In genomic region chr6:128697392-128697689, GRCh38 we compare ENCODE assay signal across 15 cellular contexts.
A peak's percentile ranks its signal among the peaks of the same experiment; 100 is the strongest.
DNase-seq lines count a peak whose midpoint lies in the region; ATAC-seq, FAIRE-seq and TF ChIP-seq lines count a peak whose summit lies in the region.
"Had no signal": no experiment of that assay in that cellular context is flagged by ENCODE, and none has a peak within 500 bp of the region (broad histone marks: within the 10 kb centered on the region; RNA-seq: fewer than 3 reads in every experiment).

No MANE protein-coding gene starts in this region.

- H4K20me1 ChIP-seq in PC-3 (ENCODE audit: low read length) (no peaks in the 10 kb centered on the region), keratinocyte (ENCODE audit: control insufficient read depth, extremely low read depth, insufficient read depth, low read length) (no peaks in the 10 kb centered on the region)
- H4K20me1 ChIP-seq: BLaER1 had no signal

- dilution Hi-C loops in keratinocyte (cut with MboI; ENCODE audit: extremely low pct_ligation_motif_present, low sequenced_read_pairs): no loop called here

- FAIRE-seq in keratinocyte (lab: Jason Lieb, UNC): peak; percentile 23

- no peak overlapping the region for H2AFZ ChIP-seq in PC-3 (ENCODE audit: low read length)
- H2AFZ ChIP-seq in keratinocyte (ENCODE audit: control insufficient read depth, low read length): no peak overlapping the region
- H2AFZ ChIP-seq: GM23338 had no signal

- POLR2A ChIA-PET in PC-3 (lab: Charles Lee; ENCODE audit: unreplicated experiment): no interaction called here

- no peak overlapping the region for H3K4me2 ChIP-seq in PC-3 (ENCODE audit: low read length)
- no peak overlapping the region for H3K4me2 ChIP-seq in keratinocyte (ENCODE audit: control insufficient read depth, extremely low read depth, insufficient read depth, low read depth, low read length)
- H3K4me2 ChIP-seq: BLaER1, GM23338 had no signal

- TF ChIP-seq CTCF in PC-3 (conservative IDR thresholded peaks at IDR 0.05; ENCODE audit: low read depth, low read length): no peak
- no peak for TF ChIP-seq CTCF in keratinocyte (optimal IDR thresholded peaks at IDR 0.05 in 1 of 3, IDR thresholded peaks at IDR 0.05 in 1 of 3, conservative IDR thresholded peaks at IDR 0.05 in 1 of 3; ENCODE audit: extremely low read depth in 1 of 3, insufficient read depth in 2 of 3, low read length in 3 of 3)
- TF ChIP-seq CTCF in lower lobe of right lung (IDR thresholded peaks at IDR 0.05): no peak

- DNase-seq in Right ventricle myocardium superior (no peak), left cardiac atrium (no peak), PC-3 (no peak), keratinocyte (ENCODE audit: low read depth, low spot score) (no peak), NCI-H510A treated with DMSO at 0.1 percent for 48 hours (lab: John Stamatoyannopoulos, UW) (no peak), lower lobe of right lung (no peak), ACHN (no peak)
- DNase-seq: 8988T; Calu3; CD4-positive, alpha-beta memory T cell; DMS79 treated with DMSO at 0.1 percent for 48 hours; GF-D8 had no signal

- no TSS peak for BruUV-seq in PC-3 (replicated peaks; lab: Mats Ljungman, UMichigan)

- H3K9ac ChIP-seq in PC-3 (ENCODE audit: low read length) (no peak overlapping the region), keratinocyte (ENCODE audit: control insufficient read depth, extremely low read depth, insufficient read depth, low read length) (no peak overlapping the region)
- H3K9ac ChIP-seq: BLaER1 had no signal

- H3K4me1 ChIP-seq in PC-3 (ENCODE audit: insufficient read depth, low read length) (peaks cover 15% of the 10 kb centered on the region), keratinocyte (ENCODE audit: control insufficient read depth, extremely low read depth, insufficient read depth, low read length) (peaks cover 13% of the 10 kb centered on the region), lower lobe of right lung (no peaks in the 10 kb centered on the region)
- H3K4me1 ChIP-seq: BLaER1 had no signal

- H3K79me2 ChIP-seq in PC-3 (ENCODE audit: low read length): no peaks in the 10 kb centered on the region
- H3K79me2 ChIP-seq in keratinocyte (ENCODE audit: control insufficient read depth, insufficient read depth, low read length): no peaks in the 10 kb centered on the region

- intact Hi-C loops in Right ventricle myocardium superior (cut with DNase I): no loop called here
- intact Hi-C loops in left cardiac atrium (cut with DNase I): no loop called here
- intact Hi-C loops in PC-3 (cut with micrococcal nuclease): no loop called here
- intact Hi-C loops in lower lobe of right lung (cut with DNase I): no loop called here

- no peaks in the 10 kb centered on the region for H3K27me3 ChIP-seq in PC-3 (ENCODE audit: low read length)
- H3K27me3 ChIP-seq in keratinocyte (ENCODE audit: control insufficient read depth, extremely low read depth, insufficient read depth, low read length): no peaks in the 10 kb centered on the region
- H3K27me3 ChIP-seq in lower lobe of right lung (ENCODE audit: low read depth): no peaks in the 10 kb centered on the region
- H3K27me3 ChIP-seq: BLaER1 had no signal

- no peaks in the 10 kb centered on the region for H3K9me2 ChIP-seq in PC-3 (replicated peaks; ENCODE audit: low read length)

- no peaks in the 10 kb centered on the region for H3F3A ChIP-seq in PC-3 (ENCODE audit: low read length, unreplicated experiment)

- no peaks in the 10 kb centered on the region for H3K9me1 ChIP-seq in keratinocyte (ENCODE audit: control insufficient read depth, extremely low read depth, insufficient read depth, low read length)

- H3K9me3 ChIP-seq in PC-3 (ENCODE audit: low read length) (no peaks in the 10 kb centered on the region), keratinocyte (ENCODE audit: control insufficient read depth, low read depth, low read length) (no peaks in the 10 kb centered on the region), lower lobe of right lung (no peaks in the 10 kb centered on the region)
- H3K9me3 ChIP-seq: BLaER1 had no signal

- CTCF ChIA-PET in PC-3 (lab: Charles Lee): interaction anchor here (0.6 kb wide), 1 partner anchor 287 kb away, joined by 3 read pairs; no protein-coding TSS in a partner anchor

- H3K4me3 ChIP-seq in PC-3 (ENCODE audit: low read length) (no peak overlapping the region), keratinocyte (ENCODE audit: control insufficient read depth in 2 of 3, extremely low read depth in 1 of 3, insufficient read depth in 2 of 3, low read depth in 1 of 3, low read length in 3 of 3) (no peak overlapping the region), lower lobe of right lung (no peak overlapping the region)
- H3K4me3 ChIP-seq: BLaER1, GM23338 had no signal

- ATAC-seq in Right ventricle myocardium superior (ENCODE audit: poor library complexity): peak; percentile 18
- ATAC-seq in left cardiac atrium: no peak
- no peak for ATAC-seq in PC-3
- ATAC-seq in lower lobe of right lung: no peak
- ATAC-seq: GM23338 had no signal

- peak overlapping the region; percentile 19; the same call in 1 of the 2 replicates for H3K27ac ChIP-seq in PC-3 (ENCODE audit: low read length)
- no peak overlapping the region for H3K27ac ChIP-seq in keratinocyte (ENCODE audit: control insufficient read depth, insufficient read depth, low read length)
- no peak overlapping the region for H3K27ac ChIP-seq in lower lobe of right lung
- H3K27ac ChIP-seq: BLaER1, HL-60 had no signal

- H3K36me3 ChIP-seq in PC-3 (ENCODE audit: low read depth, low read length): no peaks in the 10 kb centered on the region
- H3K36me3 ChIP-seq in keratinocyte (ENCODE audit: control insufficient read depth in 2 of 2, extremely low read depth in 1 of 2, insufficient read depth in 2 of 2, low read length in 2 of 2): no peaks in the 10 kb centered on the region
- no peaks in the 10 kb centered on the region for H3K36me3 ChIP-seq in lower lobe of right lung
- H3K36me3 ChIP-seq: BLaER1 had no signal

- in situ Hi-C loops in ACHN (cut with HindIII; ENCODE audit: low pct_ligation_motif_present, low pct_unique_long_range_greater_than_20kb, low sequenced_read_pairs): no loop called here
